Comparison of ENCODE assay signal across 1 cellular context in the genomic region with DNA sequence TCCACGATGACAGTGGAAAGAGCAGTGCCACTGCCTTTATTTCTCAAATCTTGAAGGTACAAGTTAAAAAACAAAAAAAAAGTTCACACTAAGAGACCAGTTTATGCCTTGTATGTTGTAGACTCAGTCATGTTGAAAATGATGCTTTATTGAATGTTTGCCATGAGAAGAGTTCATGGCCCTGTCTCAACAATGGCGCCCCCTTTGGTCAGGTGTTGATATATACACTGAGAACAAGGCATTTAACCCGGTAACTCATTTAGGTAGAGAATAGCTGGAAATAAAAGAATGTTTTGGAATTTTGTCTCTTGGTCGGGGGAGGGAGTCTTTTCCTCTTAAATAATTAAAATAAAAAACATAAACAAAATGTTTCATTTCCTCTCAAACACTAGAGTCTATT.
TF ChIP-seq lines count a peak whose summit lies in the region.

No MANE protein-coding gene starts in this region.

TF ChIP-seq in H1, 55 proteins besides CTCF, POLR2A, EP300 and RAD21 (continued from another document):
- TF ChIP-seq, protein P1, sequence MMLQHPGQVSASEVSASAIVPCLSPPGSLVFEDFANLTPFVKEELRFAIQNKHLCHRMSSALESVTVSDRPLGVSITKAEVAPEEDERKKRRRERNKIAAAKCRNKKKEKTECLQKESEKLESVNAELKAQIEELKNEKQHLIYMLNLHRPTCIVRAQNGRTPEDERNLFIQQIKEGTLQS (IDR thresholded peaks at IDR 0.05; ENCODE audit: insufficient read depth, low read depth, low read length) = no peak
- no peak for TF ChIP-seq NANOG (IDR thresholded peaks at IDR 0.05; ENCODE audit: insufficient read depth, low read depth, low read length, poor library complexity, severe bottlenecking)
- no peak for TF ChIP-seq KDM5A (IDR thresholded peaks at IDR 0.05; ENCODE audit: low read length)
- TF ChIP-seq ASH2L (IDR thresholded peaks at IDR 0.05; ENCODE audit: low read length) = no peak
- TF ChIP-seq, protein P2, sequence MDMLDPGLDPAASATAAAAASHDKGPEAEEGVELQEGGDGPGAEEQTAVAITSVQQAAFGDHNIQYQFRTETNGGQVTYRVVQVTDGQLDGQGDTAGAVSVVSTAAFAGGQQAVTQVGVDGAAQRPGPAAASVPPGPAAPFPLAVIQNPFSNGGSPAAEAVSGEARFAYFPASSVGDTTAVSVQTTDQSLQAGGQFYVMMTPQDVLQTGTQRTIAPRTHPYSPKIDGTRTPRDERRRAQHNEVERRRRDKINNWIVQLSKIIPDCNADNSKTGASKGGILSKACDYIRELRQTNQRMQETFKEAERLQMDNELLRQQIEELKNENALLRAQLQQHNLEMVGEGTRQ (IDR thresholded peaks at IDR 0.05; ENCODE audit: low read length) = no peak
- no peak for TF ChIP-seq CBX5 (IDR thresholded peaks at IDR 0.05; ENCODE audit: low read depth, low read length)
- no peak for TF ChIP-seq RNF2 (IDR thresholded peaks at IDR 0.05; ENCODE audit: borderline replicate concordance, low read depth, low read length, missing control alignments, poor library complexity, severe bottlenecking)
- no peak for TF ChIP-seq BRCA1 (IDR thresholded peaks at IDR 0.05; ENCODE audit: low read depth, low read length)
- TF ChIP-seq JUN (IDR thresholded peaks at IDR 0.05; ENCODE audit: low read depth, low read length) = no peak
- no peak for TF ChIP-seq POU5F1 (IDR thresholded peaks at IDR 0.05; ENCODE audit: low read depth, low read length)
- no peak for TF ChIP-seq TAF1 (IDR thresholded peaks at IDR 0.05; ENCODE audit: low read depth, low read length)
- TF ChIP-seq HDAC2 (IDR thresholded peaks at IDR 0.05; ENCODE audit: borderline replicate concordance in 1 of 2, low read depth in 2 of 2, low read length in 2 of 2) = no peak
- no peak for TF ChIP-seq RBBP5 (IDR thresholded peaks at IDR 0.05; ENCODE audit: borderline replicate concordance, low read depth, low read length)
- no peak for TF ChIP-seq SP1 (IDR thresholded peaks at IDR 0.05; ENCODE audit: low read depth, low read length)
- TF ChIP-seq FOSL1 (IDR thresholded peaks at IDR 0.05; ENCODE audit: insufficient read depth, low read depth, low read length) = no peak
- TF ChIP-seq KDM1A (IDR thresholded peaks at IDR 0.05; ENCODE audit: borderline replicate concordance, low read length) = no peak
